In genomic region chr17:19002805-19003542, GRCh38 we compare ENCODE assay signal across 9 cellular contexts. TPM values are rescaled to one million over a fixed set of nuclear protein-coding genes. Genes with fewer than 3 reads are reported as not detected.
DNase-seq lines count a peak whose midpoint lies in the region; ATAC-seq and TF ChIP-seq lines count a peak whose summit lies in the region.
"Had no signal": no experiment of that assay in that cellular context is flagged by ENCODE, and none has a peak within 500 bp of the region (broad histone marks: within the 10 kb centered on the region; RNA-seq: fewer than 3 reads in every experiment).

No MANE protein-coding gene starts in this region.

- TF ChIP-seq CTCF in thoracic aorta (IDR thresholded peaks at IDR 0.05): no peak

- intact Hi-C loops in activated T-helper 2 cell treated with anti-CD3 and anti-CD28 coated beads, Interferon-gamma antibody, Interleukin-2, Interleukin-4, amounts not matched to agents 10 μg/mL and 5 μg/mL and 100 μg/mL, durations not matched to agents 14 hours and 24 hours and 36 hours (cut with micrococcal nuclease): no loop called here

- H3K4me3 Mint-ChIP-seq in activated naive CD4-positive, alpha-beta T cell treated with anti-CD3 and anti-CD28 coated beads, Interleukin-2, amount 10 ng/mL, durations not matched to agents 7 days and 5 days: peak overlapping the region; percentile 90
- peak overlapping the region; percentile 86 for H3K4me3 Mint-ChIP-seq in activated T-helper 2 cell treated with anti-CD3 and anti-CD28 coated beads, Interferon-gamma antibody, Interleukin-2, Interleukin-4, amounts not matched to agents 10 μg/mL and 5 μg/mL and 100 μg/mL, durations not matched to agents 14 hours and 24 hours and 36 hours (ENCODE audit: low read depth)

- H3K27me3 ChIP-seq in iPS-15b (ENCODE audit: control insufficient read depth, insufficient read depth, low read length): no peaks in the 10 kb centered on the region
- no peaks in the 10 kb centered on the region for H3K27me3 ChIP-seq in thoracic aorta (replicated peaks; ENCODE audit: insufficient read depth)

- no peaks in the 10 kb centered on the region for H3K36me3 Mint-ChIP-seq in activated naive CD4-positive, alpha-beta T cell treated with anti-CD3 and anti-CD28 coated beads, Interleukin-2, amount 10 ng/mL, durations not matched to agents 7 days and 5 days
- H3K36me3 Mint-ChIP-seq in activated T-helper 2 cell treated with anti-CD3 and anti-CD28 coated beads, Interferon-gamma antibody, Interleukin-2, Interleukin-4, amounts not matched to agents 10 μg/mL and 5 μg/mL and 100 μg/mL, durations not matched to agents 14 hours and 24 hours and 36 hours (ENCODE audit: low read depth): peaks cover 17% of the 10 kb centered on the region

- DNase-seq in activated naive CD4-positive, alpha-beta T cell treated with anti-CD3 and anti-CD28 coated beads, Interleukin-2, amount 10 ng/mL, durations not matched to agents 7 days and 5 days: peak; percentile 38
- no peak for DNase-seq in activated naive CD4-positive, alpha-beta T cell treated with Interleukin-2 at 50 U/mL for 16 hours
- DNase-seq in activated T-helper 2 cell treated with anti-CD3 and anti-CD28 coated beads, Interferon-gamma antibody, Interleukin-2, Interleukin-4, amounts not matched to agents 10 μg/mL and 5 μg/mL and 100 μg/mL, durations not matched to agents 14 hours and 24 hours and 36 hours (ENCODE audit: low spot score): no peak
- DNase-seq in thoracic aorta (ENCODE audit: low spot score): no peak
- DNase-seq in midbrain (lab: John Stamatoyannopoulos, UW): no peak

- H3K9me3 ChIP-seq in iPS-15b (ENCODE audit: control insufficient read depth, insufficient read depth, low read length): no peaks in the 10 kb centered on the region
- H3K9me3 ChIP-seq in thoracic aorta: no peaks in the 10 kb centered on the region

- peaks cover 8% of the 10 kb centered on the region for H3K4me1 ChIP-seq in iPS-15b (ENCODE audit: control insufficient read depth, insufficient read depth, low read length)
- H3K4me1 ChIP-seq in thoracic aorta (ENCODE audit: control insufficient read depth in 1 of 2, low read depth in 2 of 2): peaks cover 7 to 26% of the 10 kb centered on the region in 2 donors

- H3K36me3 ChIP-seq in iPS-15b (ENCODE audit: control insufficient read depth, insufficient read depth, low read length) (peaks cover 21% of the 10 kb centered on the region), thoracic aorta (no peaks in the 10 kb centered on the region)

- peak overlapping the region; percentile 65 for H3K9ac ChIP-seq in iPS-15b (ENCODE audit: low read depth, low read length)

- H3K9me3 Mint-ChIP-seq in activated naive CD4-positive, alpha-beta T cell treated with anti-CD3 and anti-CD28 coated beads, Interleukin-2, amount 10 ng/mL, durations not matched to agents 7 days and 5 days: no peaks in the 10 kb centered on the region
- H3K9me3 Mint-ChIP-seq in activated T-helper 2 cell treated with anti-CD3 and anti-CD28 coated beads, Interferon-gamma antibody, Interleukin-2, Interleukin-4, amounts not matched to agents 10 μg/mL and 5 μg/mL and 100 μg/mL, durations not matched to agents 14 hours and 24 hours and 36 hours: no peaks in the 10 kb centered on the region

- H3K4me3 ChIP-seq in iPS-15b (ENCODE audit: low read depth, low read length): peak overlapping the region; percentile 79
- peak overlapping the region; percentile 93 for H3K4me3 ChIP-seq in thoracic aorta

- peaks cover 18% of the 10 kb centered on the region for H3K27me3 Mint-ChIP-seq in activated naive CD4-positive, alpha-beta T cell treated with anti-CD3 and anti-CD28 coated beads, Interleukin-2, amount 10 ng/mL, durations not matched to agents 7 days and 5 days
- H3K27me3 Mint-ChIP-seq in activated T-helper 2 cell treated with anti-CD3 and anti-CD28 coated beads, Interferon-gamma antibody, Interleukin-2, Interleukin-4, amounts not matched to agents 10 μg/mL and 5 μg/mL and 100 μg/mL, durations not matched to agents 14 hours and 24 hours and 36 hours (ENCODE audit: low read depth): peaks cover 8% of the 10 kb centered on the region

- H3K27ac ChIP-seq in thoracic aorta: peak overlapping the region; percentile 77 to 78

- CTCF ChIA-PET in activated naive CD4-positive, alpha-beta T cell treated with anti-CD3 and anti-CD28 coated beads, Interleukin-2, amount 10 ng/mL, durations not matched to agents 7 days and 5 days (lab: Charles Lee): interaction anchor here (1.8 kb wide), 1 partner anchor 42 kb away, joined by 9 read pairs; no protein-coding TSS in a partner anchor

- peak; percentile 9 for ATAC-seq in thoracic aorta (ENCODE audit: insufficient number of reproducible peaks, low FRiP score, low read depth)
- ATAC-seq in GM21447 (IDR thresholded peaks at IDR 0.05; ENCODE audit: unreplicated experiment): no peak
- ATAC-seq in HG03565 (IDR thresholded peaks at IDR 0.05; ENCODE audit: unreplicated experiment): no peak

- peak overlapping the region; percentile 49 for H3K27ac Mint-ChIP-seq in activated naive CD4-positive, alpha-beta T cell treated with anti-CD3 and anti-CD28 coated beads, Interleukin-2, amount 10 ng/mL, durations not matched to agents 7 days and 5 days
- no peak overlapping the region for H3K27ac Mint-ChIP-seq in activated T-helper 2 cell treated with anti-CD3 and anti-CD28 coated beads, Interferon-gamma antibody, Interleukin-2, Interleukin-4, amounts not matched to agents 10 μg/mL and 5 μg/mL and 100 μg/mL, durations not matched to agents 14 hours and 24 hours and 36 hours

- H3K4me1 Mint-ChIP-seq in activated naive CD4-positive, alpha-beta T cell treated with anti-CD3 and anti-CD28 coated beads, Interleukin-2, amount 10 ng/mL, durations not matched to agents 7 days and 5 days: peaks cover 36% of the 10 kb centered on the region
- peaks cover 25% of the 10 kb centered on the region for H3K4me1 Mint-ChIP-seq in activated T-helper 2 cell treated with anti-CD3 and anti-CD28 coated beads, Interferon-gamma antibody, Interleukin-2, Interleukin-4, amounts not matched to agents 10 μg/mL and 5 μg/mL and 100 μg/mL, durations not matched to agents 14 hours and 24 hours and 36 hours (ENCODE audit: low read depth)

RNA-seq across cellular contexts. Expression of gene FAM83G, which starts 1.6 kb away (rescaled TPM):
- 14.0 and 15.3 TPM in 2 replicates for total RNA-seq in activated T-helper 2 cell treated with anti-CD3 and anti-CD28 coated beads, Interferon-gamma antibody, Interleukin-2, Interleukin-4, amounts not matched to agents 10 μg/mL and 5 μg/mL and 100 μg/mL, durations not matched to agents 14 hours and 24 hours and 36 hours
- 10 to 100 TPM; 10.8 to 19.8 TPM for total RNA-seq in thoracic aorta

RNA-seq across cellular contexts. Expression of gene GRAP, which starts 43.8 kb away (rescaled TPM):
- total RNA-seq in activated T-helper 2 cell treated with anti-CD3 and anti-CD28 coated beads, Interferon-gamma antibody, Interleukin-2, Interleukin-4, amounts not matched to agents 10 μg/mL and 5 μg/mL and 100 μg/mL, durations not matched to agents 14 hours and 24 hours and 36 hours: 9.4 and 10.9 TPM in 2 replicates
- total RNA-seq in thoracic aorta: 1 to 10 TPM; 1.6 to 3.2 TPM

RNA-seq across cellular contexts. Expression of gene SLC5A10, which starts 51.0 kb away (rescaled TPM):
- total RNA-seq in activated T-helper 2 cell treated with anti-CD3 and anti-CD28 coated beads, Interferon-gamma antibody, Interleukin-2, Interleukin-4, amounts not matched to agents 10 μg/mL and 5 μg/mL and 100 μg/mL, durations not matched to agents 14 hours and 24 hours and 36 hours: not detected in 2 replicates
- total RNA-seq in thoracic aorta: not detected
- total RNA-seq: T-helper 2 cell treated with Interferon-gamma antibody and Interleukin-4, amounts not matched to agents 100 ng/mL and 5 ng/mL, for 36 hours had no signal
